8 cellular contexts compared by ENCODE assay signal in the genomic region with DNA sequence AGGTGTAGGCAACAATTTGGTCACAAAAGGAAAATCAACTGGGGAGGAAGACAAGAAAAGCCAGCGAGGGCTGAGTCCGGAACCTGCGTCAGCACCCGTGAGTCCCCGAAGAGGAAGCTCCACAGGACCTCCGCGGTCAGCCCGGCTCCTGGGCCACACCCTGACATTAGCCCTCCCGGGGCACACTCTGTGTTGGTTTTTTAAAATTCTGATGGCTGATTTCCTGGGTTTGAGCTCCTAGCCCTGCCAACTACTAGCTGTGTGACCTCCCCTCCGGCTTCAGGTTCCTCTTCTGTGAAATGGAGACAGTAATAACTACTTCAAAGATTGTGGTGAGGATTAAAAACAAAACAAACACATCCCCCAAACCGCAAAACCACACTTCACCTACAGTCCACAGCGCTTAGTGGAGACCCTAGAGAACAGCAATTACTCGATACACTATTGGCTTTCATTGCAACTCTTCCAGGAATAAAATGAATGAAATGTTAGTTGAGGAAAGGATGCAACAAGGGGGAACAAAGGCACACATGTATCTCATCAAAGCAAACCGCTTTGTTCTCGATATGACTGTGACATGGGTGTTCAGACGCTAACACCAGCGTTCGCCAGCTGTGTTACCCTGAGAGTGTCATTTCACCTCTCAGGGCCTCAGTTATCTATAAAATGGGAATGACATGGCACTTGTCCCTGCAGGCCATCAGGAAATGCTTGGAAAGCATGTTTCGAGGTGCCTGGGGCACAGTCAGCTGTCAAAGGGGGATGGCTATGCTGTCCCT.
DNase-seq lines count a peak whose midpoint lies in the region; ATAC-seq lines count a peak whose summit lies in the region.

No MANE protein-coding gene starts in this region.

- DNase-seq in activated T-cell treated with anti-CD3 and anti-CD28 coated beads for 1 hour (ENCODE audit: low read depth) (peak; percentile 38), activated T-cell treated with anti-CD3 and anti-CD28 coated beads for 4 hours (no peak), T-helper 9 cell (peak; percentile 49), COR-L47 (lab: John Stamatoyannopoulos, UW) (no peak), DMS114 treated with DMSO at 0.1 percent for 48 hours (lab: John Stamatoyannopoulos, UW; ENCODE audit: unreplicated experiment) (no peak)
- DNase-seq in effector memory CD4-positive, alpha-beta T cell = peak; percentile 50 to 58 (median 58)
- peak; percentile 39 for DNase-seq in stimulated activated CD8-positive, alpha-beta memory T cell treated with anti-CD3 and anti-CD28 coated beads, Interleukin-12 subunit alpha, Interleukin-12 subunit beta, amount 100 ng/mL, for 4 hours (ENCODE audit: low read depth)

- H3K4me1 ChIP-seq in effector memory CD4-positive, alpha-beta T cell (ENCODE audit: control insufficient read depth, insufficient read depth, low read length, poor library complexity, severe bottlenecking) = peaks cover 62% of the 10 kb centered on the region

- peak overlapping the region; percentile 48 for H3K4me3 ChIP-seq in effector memory CD4-positive, alpha-beta T cell (ENCODE audit: insufficient read depth, low read depth, low read length, poor library complexity, severe bottlenecking)

- ATAC-seq in HG03159 (IDR thresholded peaks at IDR 0.05; ENCODE audit: unreplicated experiment) = peak; percentile 57

- H3K27ac ChIP-seq in effector memory CD4-positive, alpha-beta T cell (ENCODE audit: insufficient read depth, low read length, poor library complexity, severe bottlenecking) = peak overlapping the region; percentile 85

- H3K36me3 ChIP-seq in effector memory CD4-positive, alpha-beta T cell (ENCODE audit: control insufficient read depth, insufficient read depth, low read length) = peaks cover 22% of the 10 kb centered on the region

- no peaks in the 10 kb centered on the region for H3K9me3 ChIP-seq in effector memory CD4-positive, alpha-beta T cell (ENCODE audit: control insufficient read depth, low read length)

- no peaks in the 10 kb centered on the region for H3K27me3 ChIP-seq in effector memory CD4-positive, alpha-beta T cell (replicated peaks; ENCODE audit: control insufficient read depth, insufficient read depth, low read length, poor library complexity, severe bottlenecking)

Comparison
In these comparisons a context has a peak if more than half of its experiments do, and no peak if none do; other contexts are left out.
1. DNase-seq: peak in activated T-cell treated with anti-CD3 and anti-CD28 coated beads for 1 hour (single experiment), T-helper 9 cell (single experiment), effector memory CD4-positive, alpha-beta T cell (3 of 3) and stimulated activated CD8-positive, alpha-beta memory T cell treated with anti-CD3 and anti-CD28 coated beads, Interleukin-12 subunit alpha, Interleukin-12 subunit beta, amount 100 ng/mL, for 4 hours (single experiment); none in activated T-cell treated with anti-CD3 and anti-CD28 coated beads for 4 hours (single experiment), COR-L47 (single experiment) and DMS114 treated with DMSO at 0.1 percent for 48 hours (single experiment).